8 cellular contexts compared by ENCODE assay signal in genomic region chr10:129963831-129964501, GRCh38. TPM values are rescaled to one million over a fixed set of nuclear protein-coding genes. Genes with fewer than 3 reads are reported as not detected.
DNase-seq lines count a peak whose midpoint lies in the region; ATAC-seq and TF ChIP-seq lines count a peak whose summit lies in the region.

TSS of gene EBF3 (minus strand) at chr10:129964274. CDS start at chr10:129963768, 506 bp downstream.

- H3K36me3 ChIP-seq in BLaER1 treated with 17β-estradiol and CSF1 and Interleukin-3, amounts not matched to agents 10 nM and 100 nM: no peaks in the 10 kb centered on the region
- H3K36me3 ChIP-seq in HUES48 (ENCODE audit: control insufficient read depth, insufficient read depth, low read length): no peaks in the 10 kb centered on the region
- no peaks in the 10 kb centered on the region for H3K36me3 ChIP-seq in endodermal cell (ENCODE audit: control insufficient read depth, insufficient read depth, low read length)
- H3K36me3 ChIP-seq in mesodermal cell (ENCODE audit: control insufficient read depth, insufficient read depth, low read length): no peaks in the 10 kb centered on the region
- no peaks in the 10 kb centered on the region for H3K36me3 ChIP-seq in thoracic aorta

- H3K4me2 ChIP-seq in BLaER1 treated with 17β-estradiol and CSF1 and Interleukin-3, amounts not matched to agents 10 nM and 100 nM: peak within 1 kb of the TSS; percentile 81 to 99 (median 97)

- peaks cover 4% of the 10 kb centered on the region for H3K9me3 Mint-ChIP-seq in activated CD4-positive, alpha-beta T cell treated with anti-CD3 and anti-CD28 coated beads, Interleukin-2, amount 10 ng/mL, durations not matched to agents 24 days and 14 days
- H3K9me3 Mint-ChIP-seq in endodermal cell: no peaks in the 10 kb centered on the region

- peaks cover 8% of the 10 kb centered on the region for H3K4me1 Mint-ChIP-seq in activated CD4-positive, alpha-beta T cell treated with anti-CD3 and anti-CD28 coated beads, Interleukin-2, amount 10 ng/mL, durations not matched to agents 24 days and 14 days
- H3K4me1 Mint-ChIP-seq in endodermal cell: peaks cover 16% of the 10 kb centered on the region

- DNase-seq in activated CD4-positive, alpha-beta T cell treated with anti-CD3 and anti-CD28 coated beads, Interleukin-2, amount 10 ng/mL, durations not matched to agents 24 days and 14 days: peak; percentile 81
- DNase-seq in endodermal cell (peak; percentile 93), thoracic aorta (ENCODE audit: low spot score) (no peak), NAMALWA (ENCODE audit: low spot score) (no peak)

- peaks cover 57% of the 10 kb centered on the region for H3K27me3 Mint-ChIP-seq in activated CD4-positive, alpha-beta T cell treated with anti-CD3 and anti-CD28 coated beads, Interleukin-2, amount 10 ng/mL, durations not matched to agents 24 days and 14 days
- peaks cover 83% of the 10 kb centered on the region for H3K27me3 Mint-ChIP-seq in endodermal cell (ENCODE audit: insufficient read depth)

- ATAC-seq in thoracic aorta (ENCODE audit: insufficient number of reproducible peaks, low FRiP score, low read depth) (peak; percentile 47), GM21381 (IDR thresholded peaks at IDR 0.05; ENCODE audit: unreplicated experiment) (no peak)

- WGBS in endodermal cell (ENCODE audit: insufficient coverage in 1 of 2, insufficient read length in 1 of 2), 2 experiments: 0% methylated on average over 26 to 106 of the region's 106 CpGs
- WGBS in mesodermal cell (ENCODE audit: insufficient coverage in 2 of 2), 2 experiments: 0% methylated on average over 84 to 86 of the region's 106 CpGs

- no peak for TF ChIP-seq CTCF in endodermal cell (conservative IDR thresholded peaks at IDR 0.05)
- TF ChIP-seq CTCF in thoracic aorta (IDR thresholded peaks at IDR 0.05): no peak

- peaks cover 0 to 100% (median 99%) of the 10 kb centered on the region in 11 experiments; a peak in 20 of 22 replicates for H4K20me1 ChIP-seq in BLaER1 treated with 17β-estradiol and CSF1 and Interleukin-3, amounts not matched to agents 10 nM and 100 nM

- peaks cover 10% of the 10 kb centered on the region for H3K36me3 Mint-ChIP-seq in activated CD4-positive, alpha-beta T cell treated with anti-CD3 and anti-CD28 coated beads, Interleukin-2, amount 10 ng/mL, durations not matched to agents 24 days and 14 days (ENCODE audit: low read depth)
- no peaks in the 10 kb centered on the region for H3K36me3 Mint-ChIP-seq in endodermal cell (ENCODE audit: low read depth)

- H3K4me1 ChIP-seq in BLaER1 treated with 17β-estradiol and CSF1 and Interleukin-3, amounts not matched to agents 10 nM and 100 nM: peaks cover 37 to 67% (median 49%) of the 10 kb centered on the region in 10 experiments
- H3K4me1 ChIP-seq in HUES48 (ENCODE audit: control insufficient read depth, insufficient read depth, low read length) (peaks cover 47% of the 10 kb centered on the region), endodermal cell (ENCODE audit: control insufficient read depth, insufficient read depth, low read length) (peaks cover 9% of the 10 kb centered on the region), mesodermal cell (ENCODE audit: control insufficient read depth, insufficient read depth, low read length, poor library complexity, severe bottlenecking) (peaks cover 25% of the 10 kb centered on the region), thoracic aorta (ENCODE audit: control insufficient read depth in 1 of 2, low read depth in 2 of 2) (peaks cover 17 to 52% of the 10 kb centered on the region in 2 donors)

- H3K9ac ChIP-seq in BLaER1 treated with 17β-estradiol and CSF1 and Interleukin-3, amounts not matched to agents 10 nM and 100 nM: peak within 1 kb of the TSS in 8 of 11 experiments; percentile 1 to 57 (median 39); a peak in 12 of 22 replicates
- H3K9ac ChIP-seq in HUES48 (ENCODE audit: low read depth, low read length): no peak within 1 kb of the TSS
- H3K9ac ChIP-seq in endodermal cell (ENCODE audit: extremely low read depth, low read length, poor library complexity, severe bottlenecking): no peak within 1 kb of the TSS

- peak within 1 kb of the TSS; percentile 66 for H3K27ac Mint-ChIP-seq in activated CD4-positive, alpha-beta T cell treated with anti-CD3 and anti-CD28 coated beads, Interleukin-2, amount 10 ng/mL, durations not matched to agents 24 days and 14 days
- no peak within 1 kb of the TSS for H3K27ac Mint-ChIP-seq in endodermal cell

- peaks cover 0 to 4% (median 0%) of the 10 kb centered on the region in 11 experiments; a peak in 2 of 22 replicates for H3K9me3 ChIP-seq in BLaER1 treated with 17β-estradiol and CSF1 and Interleukin-3, amounts not matched to agents 10 nM and 100 nM (replicated peaks in 1 of 11)
- H3K9me3 ChIP-seq in HUES48 (ENCODE audit: control insufficient read depth, insufficient read depth, low read length) (no peaks in the 10 kb centered on the region), endodermal cell (ENCODE audit: control insufficient read depth, low read length) (no peaks in the 10 kb centered on the region), mesodermal cell (ENCODE audit: control insufficient read depth, low read length) (no peaks in the 10 kb centered on the region), thoracic aorta (no peaks in the 10 kb centered on the region)

- H3K27ac ChIP-seq in BLaER1 treated with 17β-estradiol and CSF1 and Interleukin-3, amounts not matched to agents 10 nM and 100 nM: no peak within 1 kb of the TSS
- H3K27ac ChIP-seq in HUES48 (ENCODE audit: low read depth, low read length) (no peak within 1 kb of the TSS), endodermal cell (ENCODE audit: low read depth, low read length) (no peak within 1 kb of the TSS), mesodermal cell (ENCODE audit: low read depth, low read length, severe bottlenecking) (no peak within 1 kb of the TSS), thoracic aorta (no peak within 1 kb of the TSS)

- intact Hi-C loops in activated CD4-positive, alpha-beta T cell treated with anti-CD3 and anti-CD28 coated beads, Interleukin-2, amount 10 ng/mL, durations not matched to agents 24 days and 14 days (cut with micrococcal nuclease): loop anchor here (5.0 kb wide), 1 partner anchor 148 kb away; the partner anchor contains the start of gene C10orf143

- peaks cover 100% of the 10 kb centered on the region in 11 experiments for H3K27me3 ChIP-seq in BLaER1 treated with 17β-estradiol and CSF1 and Interleukin-3, amounts not matched to agents 10 nM and 100 nM
- peaks cover 98% of the 10 kb centered on the region for H3K27me3 ChIP-seq in HUES48 (ENCODE audit: control insufficient read depth, insufficient read depth, low read length)
- peaks cover 91% of the 10 kb centered on the region for H3K27me3 ChIP-seq in endodermal cell (ENCODE audit: control insufficient read depth, insufficient read depth, low read length, poor library complexity, severe bottlenecking)
- peaks cover 36% of the 10 kb centered on the region for H3K27me3 ChIP-seq in thoracic aorta (replicated peaks; ENCODE audit: insufficient read depth)

- peak within 1 kb of the TSS; percentile 53 to 66 (median 61) for H3K4me3 ChIP-seq in BLaER1 treated with 17β-estradiol and CSF1 and Interleukin-3, amounts not matched to agents 10 nM and 100 nM
- H3K4me3 ChIP-seq in HUES48 (ENCODE audit: low read depth, low read length) (peak within 1 kb of the TSS; percentile 61), endodermal cell (ENCODE audit: low read length) (peak within 1 kb of the TSS; percentile 76), mesodermal cell (ENCODE audit: extremely low read depth, insufficient read depth, low read length, poor library complexity, severe bottlenecking) (peak within 1 kb of the TSS; percentile 47), thoracic aorta (peak within 1 kb of the TSS; percentile 77)

- peak within 1 kb of the TSS; percentile 72 for H3K4me3 Mint-ChIP-seq in activated CD4-positive, alpha-beta T cell treated with anti-CD3 and anti-CD28 coated beads, Interleukin-2, amount 10 ng/mL, durations not matched to agents 24 days and 14 days
- H3K4me3 Mint-ChIP-seq in endodermal cell: peak within 1 kb of the TSS; percentile 44

RNA-seq across cellular contexts. Expression of gene EBF3, which starts in this region (rescaled TPM):
- total RNA-seq in activated CD4-positive, alpha-beta T cell treated with anti-CD3 and anti-CD28 coated beads, Interleukin-2, amount 10 ng/mL, durations not matched to agents 24 days and 14 days: not detected in 2 replicates
- total RNA-seq in endodermal cell: 1 to 10 TPM in 1 of 2 donors, under 1 TPM in 1; 0.44 to 2.0 TPM
- 20.8 TPM for polyA plus RNA-seq in endodermal cell (2013, experiment 1 of 2)
- 16.1 TPM for polyA plus RNA-seq in endodermal cell (2013, experiment 2 of 2)
- polyA plus RNA-seq in mesodermal cell (2013, experiment 1 of 2): 5.8 TPM
- polyA plus RNA-seq in mesodermal cell (2013, experiment 2 of 2): 4.6 TPM
- total RNA-seq in thoracic aorta: 1 to 10 TPM; 3.6 to 4.6 TPM

Comparison
In these comparisons a context has a peak if more than half of its experiments do, and no peak if none do; other contexts are left out.
1. Peak in DNase-seq in activated CD4-positive, alpha-beta T cell treated with anti-CD3 and anti-CD28 coated beads, Interleukin-2, amount 10 ng/mL, durations not matched to agents 24 days and 14 days; RNA of the gene not detected or under 1 TPM.
2. H3K9ac ChIP-seq: peak in BLaER1 treated with 17β-estradiol and CSF1 and Interleukin-3, amounts not matched to agents 10 nM and 100 nM (8 of 11); none in HUES48 (single experiment) and endodermal cell (single experiment).
3. Peak in every context shown above with its lines, with median percentiles within 50 percentile points of each other: H3K4me3 ChIP-seq.